In genomic region chr2:223860809-223861738, GRCh38 we compare ENCODE assay signal across 10 cellular contexts. TPM values are rescaled to one million over a fixed set of nuclear protein-coding genes. Genes with fewer than 3 reads are reported as not detected.
DNase-seq lines count a peak whose midpoint lies in the region; ATAC-seq and TF ChIP-seq lines count a peak whose summit lies in the region.
"Had no signal": no experiment of that assay in that cellular context is flagged by ENCODE, and none has a peak within 500 bp of the region (broad histone marks: within the 10 kb centered on the region; RNA-seq: fewer than 3 reads in every experiment).

No MANE protein-coding gene starts in this region.

- 0 out of 2 replicates have a peak, but pooled peaks have one; percentile 16 for TF ChIP-seq CTCF in SK-N-SH (IDR thresholded peaks at IDR 0.05)
- peak; percentile 22 for TF ChIP-seq CTCF in progenitor cell of endocrine pancreas (IDR thresholded peaks at IDR 0.05; ENCODE audit: unreplicated experiment)

- no peak overlapping the region for H3K4me3 ChIP-seq in GM23248
- no peak overlapping the region for H3K4me3 ChIP-seq in SK-N-SH (ENCODE audit: low read depth in 2 of 2, low read length in 1 of 2)

- H2AFZ ChIP-seq in GM23248: no peak overlapping the region
- H2AFZ ChIP-seq in SK-N-SH (ENCODE audit: low read depth): no peak overlapping the region

- H3K36me3 ChIP-seq in GM23248 (ENCODE audit: low read depth): no peaks in the 10 kb centered on the region
- no peaks in the 10 kb centered on the region for H3K36me3 ChIP-seq in SK-N-SH (replicated peaks in 1 of 2; ENCODE audit: control insufficient read depth in 1 of 2, insufficient read depth in 2 of 2, low read length in 1 of 2)

- peak overlapping the region; percentile 39 for H3K4me2 ChIP-seq in GM23248 (ENCODE audit: unreplicated experiment)
- no peak overlapping the region for H3K4me2 ChIP-seq in SK-N-SH

- peaks cover 4% of the 10 kb centered on the region for H3K9me3 Mint-ChIP-seq in progenitor cell of endocrine pancreas (ENCODE audit: low read depth)

- peak overlapping the region; percentile 97 for H3K27ac Mint-ChIP-seq in progenitor cell of endocrine pancreas

- ATAC-seq in GM18502 (IDR thresholded peaks at IDR 0.05; ENCODE audit: poor library complexity, unreplicated experiment) (no peak), GM19351 (IDR thresholded peaks at IDR 0.05; ENCODE audit: unreplicated experiment) (no peak)

- H3K9me3 ChIP-seq in GM23248 (ENCODE audit: low read depth): no peaks in the 10 kb centered on the region
- H3K9me3 ChIP-seq in SK-N-SH: no peaks in the 10 kb centered on the region

- TF ChIP-seq RAD21 in SK-N-SH (IDR thresholded peaks at IDR 0.05; ENCODE audit: low read length): no peak

- H3K27me3 Mint-ChIP-seq in progenitor cell of endocrine pancreas: no peaks in the 10 kb centered on the region

- H3F3A ChIP-seq in GM23248 (ENCODE audit: insufficient read depth): peaks cover 22% of the 10 kb centered on the region
- peaks cover 9% of the 10 kb centered on the region for H3F3A ChIP-seq in SK-N-SH (replicated peaks; ENCODE audit: insufficient read depth)

- peaks cover 23% of the 10 kb centered on the region for H3K4me1 ChIP-seq in GM23248 (ENCODE audit: insufficient read depth)
- H3K4me1 ChIP-seq in SK-N-SH (ENCODE audit: control insufficient read depth in 1 of 2, insufficient read depth in 2 of 2, low read depth in 1 of 2, low read length in 1 of 2): peaks cover 0 to 6% of the 10 kb centered on the region in 2 experiments; a peak in 1 of 4 replicates

- H3K9ac ChIP-seq in GM23248 (no peak overlapping the region), SK-N-SH (no peak overlapping the region)

- in situ Hi-C loops in GM23248 (cut with MboI): no loop called here

- H3K27ac ChIP-seq in GM23248 (peak overlapping the region; percentile 0; the same call in 1 of the 2 replicates), SK-N-SH (ENCODE audit: low read depth in 2 of 2, low read length in 1 of 2) (peak overlapping the region in 1 of 2 experiments; percentile 20; a peak in 2 of 4 replicates)

- H3K4me3 Mint-ChIP-seq in progenitor cell of endocrine pancreas (ENCODE audit: low read depth): peak overlapping the region; percentile 40

- DNase-seq in GM23248 (peak; percentile 68), SK-N-SH (no peak), fibroblast of peridontal ligament (ENCODE audit: extremely low read depth) (peak; percentile 69), progenitor cell of endocrine pancreas (ENCODE audit: low spot score, unreplicated experiment) (peak; percentile 22), Kasumi-1 (lab: John Stamatoyannopoulos, UW) (no peak), NCI-H1048 (lab: John Stamatoyannopoulos, UW) (no peak)
- DNase-seq: GF-D8, NCI-H2081 treated with DMSO at 0.1 percent for 48 hours had no signal

- POLR2A ChIA-PET in SK-N-SH (lab: Yijun Ruan, JAX): no interaction called here

- H4K20me1 ChIP-seq in GM23248 (ENCODE audit: insufficient read depth) (no peaks in the 10 kb centered on the region), SK-N-SH (ENCODE audit: insufficient read depth) (no peaks in the 10 kb centered on the region)

- CTCF ChIA-PET in SK-N-SH (lab: Yijun Ruan, JAX): interaction anchor here (0.6 to 0.8 kb wide), 2 partner anchors 526 to 890 kb away, joined by 3 read pairs; no protein-coding TSS in a partner anchor

- peaks cover 3% of the 10 kb centered on the region for H3K36me3 Mint-ChIP-seq in progenitor cell of endocrine pancreas (ENCODE audit: insufficient read depth)

- H3K9me2 ChIP-seq in GM23248 (ENCODE audit: insufficient read depth) (no peaks in the 10 kb centered on the region), SK-N-SH (no peaks in the 10 kb centered on the region)

- no peak for TF ChIP-seq EP300 in SK-N-SH (IDR thresholded peaks at IDR 0.05; ENCODE audit: borderline replicate concordance in 1 of 2, low read depth in 1 of 2, low read length in 1 of 2)

- H3K79me2 ChIP-seq in GM23248 (ENCODE audit: insufficient read depth) (no peaks in the 10 kb centered on the region), SK-N-SH (ENCODE audit: insufficient read depth) (no peaks in the 10 kb centered on the region)

- 72 to 74% methylated on average over 5 of the region's 5 CpGs for WGBS in GM23248 (ENCODE audit: low coverage in 1 of 2, low lambda C conversion rate in 2 of 2, missing lambda C conversion rate in 2 of 2), 2 experiments
- WGBS in SK-N-SH (ENCODE audit: low lambda C conversion rate): 77% methylated on average over 5 of the region's 5 CpGs

- peaks cover 27% of the 10 kb centered on the region for H3K4me1 Mint-ChIP-seq in progenitor cell of endocrine pancreas (ENCODE audit: low read depth)

- no peaks in the 10 kb centered on the region for H3K27me3 ChIP-seq in GM23248 (replicated peaks; ENCODE audit: insufficient read depth)
- no peaks in the 10 kb centered on the region for H3K27me3 ChIP-seq in SK-N-SH (ENCODE audit: insufficient read depth)

TF ChIP-seq in SK-N-SH, 30 proteins besides CTCF, POLR2A, EP300 and RAD21:
- no peak for TF ChIP-seq FOXM1 (IDR thresholded peaks at IDR 0.05; ENCODE audit: low read depth)
- 0 out of 2 replicates have a peak, but pooled peaks have one; percentile 10 for TF ChIP-seq NFIC (IDR thresholded peaks at IDR 0.05; ENCODE audit: borderline replicate concordance)
- TF ChIP-seq FOSL2 (IDR thresholded peaks at IDR 0.05; ENCODE audit: borderline replicate concordance, low read depth): peak; percentile 23; the same call in 1 of the 2 replicates
- TF ChIP-seq CHD2 (IDR thresholded peaks at IDR 0.05; ENCODE audit: low read length, partially characterized antibody): no peak
- no peak for TF ChIP-seq NRF1 (IDR thresholded peaks at IDR 0.05; ENCODE audit: low read depth, low read length)

RNA-seq across cellular contexts. Expression of gene AP1S3, which starts 23.7 kb away (rescaled TPM):
- 0.43 and 1.8 TPM in 2 replicates for total RNA-seq in GM23248 (2014; rRNA removed; shearing (Covaris generic))
- 2.0 and 2.3 TPM in 2 replicates for polyA plus RNA-seq in GM23248 (2016; fragmentation: Nextera tagmentation; extraction: Ambion mirVana)
- 4.8 and 6.1 TPM in 2 replicates for polyA plus RNA-seq in SK-N-SH (2012; rRNA removed)
- polyA plus RNA-seq in SK-N-SH (2012; cell fraction: cytosol; rRNA removed): 7.2 and 7.7 TPM in 2 replicates
- 1.6 and 4.1 TPM in 2 replicates for polyA plus RNA-seq in SK-N-SH (2012; cell fraction: nucleus; rRNA removed)
- 11.5 and 12.7 TPM in 2 replicates for total RNA-seq in progenitor cell of endocrine pancreas

Comparison
In these comparisons a context has a peak if more than half of its experiments do, and no peak if none do; other contexts are left out.
1. DNase-seq: peak in GM23248 (single experiment), fibroblast of peridontal ligament (single experiment) and progenitor cell of endocrine pancreas (single experiment); none in SK-N-SH (single experiment), Kasumi-1 (0 of 2) and NCI-H1048 (single experiment).